ENCODE assay signal across 8 cellular contexts in genomic region chr15:40893019-40893723, GRCh38. TPM values are rescaled to one million over a fixed set of nuclear protein-coding genes. Genes with fewer than 3 reads are reported as not detected.
A peak's percentile ranks its signal among the peaks of the same experiment; 100 is the strongest.
DNase-seq lines count a peak whose midpoint lies in the region; TF ChIP-seq lines count a peak whose summit lies in the region.

No MANE protein-coding gene starts in this region.

- H3K9me3 ChIP-seq in right atrium auricular region (no peaks in the 10 kb centered on the region), skeletal muscle satellite cell (replicated peaks; ENCODE audit: low read length) (no peaks in the 10 kb centered on the region)

- H3K27ac ChIP-seq in HL-60 (replicated peaks) = peak overlapping the region; percentile 73
- H3K27ac ChIP-seq in VCaP = peak overlapping the region; percentile 85
- peak overlapping the region; percentile 84 to 98 for H3K27ac ChIP-seq in right atrium auricular region

- in situ Hi-C loops in G401 (cut with HindIII; ENCODE audit: low sequenced_read_pairs) = no loop called here

- H3K4me3 ChIP-seq in HL-60 (replicated peaks; ENCODE audit: insufficient read depth, low read length) (no peak overlapping the region), right atrium auricular region (peak overlapping the region in 1 of 2 donors; percentile 91), skeletal muscle satellite cell (ENCODE audit: low read length) (no peak overlapping the region)

- H3K4me2 ChIP-seq in skeletal muscle satellite cell (ENCODE audit: low read length) = peak overlapping the region; percentile 98

- H3K36me3 ChIP-seq in right atrium auricular region (peaks cover 16% of the 10 kb centered on the region), skeletal muscle satellite cell (ENCODE audit: insufficient read depth, low read length) (peaks cover 13% of the 10 kb centered on the region)

- TF ChIP-seq CTCF in HL-60 (IDR thresholded peaks at IDR 0.05; ENCODE audit: insufficient read depth, low read length) (no peak), VCaP (conservative IDR thresholded peaks at IDR 0.05) (no peak), right atrium auricular region (IDR thresholded peaks at IDR 0.05) (no peak)

- peak overlapping the region; percentile 80 for H3K9ac ChIP-seq in skeletal muscle satellite cell (ENCODE audit: low read depth, low read length)

- no peaks in the 10 kb centered on the region for H3K27me3 ChIP-seq in HL-60 (ENCODE audit: insufficient read depth, poor library complexity, severe bottlenecking)
- no peaks in the 10 kb centered on the region for H3K27me3 ChIP-seq in right atrium auricular region
- H3K27me3 ChIP-seq in skeletal muscle satellite cell (ENCODE audit: control insufficient read depth, insufficient read depth, low read length) = no peaks in the 10 kb centered on the region

- H3K4me1 ChIP-seq in right atrium auricular region (peaks cover 0 to 19% of the 10 kb centered on the region in 2 donors), skeletal muscle satellite cell (ENCODE audit: control insufficient read depth, insufficient read depth, low read length) (peaks cover 14% of the 10 kb centered on the region)

- DNase-seq in HL-60 (ENCODE audit: low read depth in 1 of 2, low spot score in 1 of 2) = peak in 1 of 2 experiments; percentile 81
- DNase-seq in right atrium auricular region (ENCODE audit: low spot score) = no peak
- no peak for DNase-seq in GM03348 (ENCODE audit: low spot score)
- DNase-seq in H4 (ENCODE audit: low spot score) = no peak
- DNase-seq in G401 (ENCODE audit: low spot score) = no peak
- DNase-seq in effector CD4-positive, alpha-beta T cell = no peak

RNA-seq across cellular contexts. Expression of gene VPS18, which starts 1.1 kb away (rescaled TPM):
- 10 to 100 TPM; 18.1 to 26.1 TPM for total RNA-seq in right atrium auricular region
- 41.5 and 43.6 TPM in 2 replicates for total RNA-seq in skeletal muscle satellite cell (2012; rRNA removed)
- total RNA-seq in H4 (2014; rRNA removed; shearing (Covaris generic)) = 13.3 and 18.5 TPM in 2 replicates
- total RNA-seq in G401 (2014; rRNA removed; shearing (Covaris generic)) = 51.4 and 57.3 TPM in 2 replicates

RNA-seq across cellular contexts. Expression of gene RHOV, which starts 19.1 kb away (rescaled TPM):
- total RNA-seq in right atrium auricular region = not detected
- total RNA-seq in skeletal muscle satellite cell (2012; rRNA removed) = under 0.01 TPM in 2 replicates
- total RNA-seq in H4 (2014; rRNA removed; shearing (Covaris generic)) = 0.41 TPM in 1 of 2 replicates, not detected in the other
- 0.24 and 1.7 TPM in 2 replicates for total RNA-seq in G401 (2014; rRNA removed; shearing (Covaris generic))

RNA-seq across cellular contexts. Expression of gene DLL4, which starts 36.0 kb away (rescaled TPM):
- 1 to 10 TPM; 7.5 to 9.8 TPM for total RNA-seq in right atrium auricular region
- 0.22 and 0.25 TPM in 2 replicates for total RNA-seq in skeletal muscle satellite cell (2012; rRNA removed)
- 0.10 TPM in 1 of 2 replicates, not detected in the other for total RNA-seq in H4 (2014; rRNA removed; shearing (Covaris generic))
- 0.20 and 0.62 TPM in 2 replicates for total RNA-seq in G401 (2014; rRNA removed; shearing (Covaris generic))

RNA-seq across cellular contexts. Expression of gene SPINT1, which starts 49.3 kb away (rescaled TPM):
- total RNA-seq in right atrium auricular region = 10 to 100 TPM in 1 of 2 donors, 1 to 10 TPM in 1; 6.5 to 13.0 TPM
- 0.22 and 0.25 TPM in 2 replicates for total RNA-seq in skeletal muscle satellite cell (2012; rRNA removed)
- 0.02 TPM in 1 of 2 replicates, not detected in the other for total RNA-seq in H4 (2014; rRNA removed; shearing (Covaris generic))
- 0.62 TPM in 1 of 2 replicates, not detected in the other for total RNA-seq in G401 (2014; rRNA removed; shearing (Covaris generic))
